In the genomic region with DNA sequence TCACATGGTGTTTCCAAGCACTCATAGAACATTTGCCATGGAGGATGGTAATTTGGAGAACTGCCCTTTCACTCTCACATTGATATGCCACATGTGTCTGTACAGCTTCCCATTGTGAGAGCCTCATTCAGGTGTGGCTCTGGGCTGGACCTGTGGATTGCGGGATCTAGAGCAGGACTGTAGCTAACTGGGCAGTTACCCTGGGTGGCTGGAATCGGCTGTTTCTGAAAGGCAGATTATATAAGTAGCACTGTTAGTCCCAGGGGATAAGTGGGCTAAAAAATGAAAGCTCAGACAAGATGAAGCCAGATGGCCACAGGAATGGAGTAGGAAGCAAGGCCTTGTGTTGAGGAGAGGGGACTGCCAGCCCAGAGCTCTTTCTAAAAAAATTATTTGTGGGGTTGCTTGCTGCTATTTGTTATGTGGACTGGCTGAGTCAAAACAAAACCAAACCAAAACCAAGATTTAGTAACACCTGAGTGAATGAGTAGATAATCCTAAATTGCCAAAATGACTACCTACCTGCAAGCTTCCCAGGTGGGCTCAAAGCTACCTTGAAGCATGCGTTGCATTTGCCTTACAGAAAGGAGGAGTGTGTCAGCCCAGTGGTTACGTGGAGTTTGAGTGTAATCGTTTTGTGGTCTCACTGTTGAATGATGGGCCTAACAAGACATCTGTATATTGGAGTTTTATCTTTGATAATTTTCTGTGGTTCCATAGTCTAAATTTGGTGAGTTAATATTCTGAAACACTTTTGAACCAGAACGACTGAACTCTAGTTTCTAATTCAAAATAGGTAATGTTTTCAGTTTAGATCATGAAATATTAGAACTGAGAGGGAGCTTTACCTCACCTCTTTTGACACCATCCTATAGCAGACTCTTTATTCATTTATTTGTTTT, we compare ENCODE assay signal across 1 cellular context.
A peak's percentile ranks its signal among the peaks of the same experiment; 100 is the strongest.
TF ChIP-seq lines count a peak whose summit lies in the region.

No MANE protein-coding gene starts in this region.

TF ChIP-seq in GM12878, 131 proteins besides CTCF, POLR2A, EP300 and RAD21 (continued from another document and continues in another):
- TF ChIP-seq ZNF622 (IDR thresholded peaks at IDR 0.05) (no peak), BMI1 (IDR thresholded peaks at IDR 0.05; ENCODE audit: borderline replicate concordance) (no peak), POLR2AphosphoS5 (IDR thresholded peaks at IDR 0.05; ENCODE audit: low read length) (no peak), ZNF217 (IDR thresholded peaks at IDR 0.05) (peak; percentile 98), FOXK2 (IDR thresholded peaks at IDR 0.05) (no peak), BHLHE40 (IDR thresholded peaks at IDR 0.05; ENCODE audit: borderline replicate concordance in 1 of 2, low read depth in 2 of 2, low read length in 1 of 2) (no peak; a peak in 2 of 4 replicates), NR2F1 (conservative IDR thresholded peaks at IDR 0.05) (peak; percentile 90), BACH1 (IDR thresholded peaks at IDR 0.05; ENCODE audit: borderline replicate concordance) (no peak), ASH2L (IDR thresholded peaks at IDR 0.05; ENCODE audit: borderline replicate concordance, low read depth) (no peak), CBX5 (IDR thresholded peaks at IDR 0.05; ENCODE audit: low read depth) (no peak; the same call in 1 of the 2 replicates), HDGF (IDR thresholded peaks at IDR 0.05) (no peak), TARDBP (IDR thresholded peaks at IDR 0.05; ENCODE audit: borderline replicate concordance) (no peak), RCOR1 (conservative IDR thresholded peaks at IDR 0.05; ENCODE audit: low read depth, low read length) (no peak), RUNX3 (IDR thresholded peaks at IDR 0.05; ENCODE audit: low read length) (peak; percentile 96), CBFB (IDR thresholded peaks at IDR 0.05; ENCODE audit: low read depth) (peak; percentile 83), CBX3 (IDR thresholded peaks at IDR 0.05; ENCODE audit: borderline replicate concordance, low read depth) (no peak), EED (IDR thresholded peaks at IDR 0.05; ENCODE audit: low read depth) (peak; percentile 78), ZZZ3 (IDR thresholded peaks at IDR 0.05; ENCODE audit: control insufficient read depth, insufficient read length, low read depth) (no peak), WRNIP1 (IDR thresholded peaks at IDR 0.05; ENCODE audit: borderline replicate concordance, low read depth, low read length) (no peak), RBBP5 (conservative IDR thresholded peaks at IDR 0.05) (no peak), POU2F2 (IDR thresholded peaks at IDR 0.05; ENCODE audit: borderline replicate concordance, low read depth, low read length) (peak; percentile 52; the same call in 1 of the 3 replicates), LARP7 (IDR thresholded peaks at IDR 0.05) (no peak), CHD1 (IDR thresholded peaks at IDR 0.05; ENCODE audit: low read depth, low read length) (peak; percentile 70; the same call in 1 of the 2 replicates), PML (IDR thresholded peaks at IDR 0.05; ENCODE audit: low read length) (peak; percentile 45; the same call in 1 of the 2 replicates), NBN (IDR thresholded peaks at IDR 0.05) (peak; percentile 42; the same call in 1 of the 2 replicates), STAT3 (IDR thresholded peaks at IDR 0.05; ENCODE audit: low read depth, low read length) (no peak; the same call in 1 of the 2 replicates), SMAD5 (IDR thresholded peaks at IDR 0.05; ENCODE audit: low read depth) (no peak), CREB1 (IDR thresholded peaks at IDR 0.05; ENCODE audit: low read depth) (no peak), GATAD2B (conservative IDR thresholded peaks at IDR 0.05; ENCODE audit: low read depth) (peak; percentile 37; the same call in 1 of the 2 replicates), HCFC1 (IDR thresholded peaks at IDR 0.05; ENCODE audit: low read length) (no peak), RB1 (IDR thresholded peaks at IDR 0.05; ENCODE audit: borderline replicate concordance) (no peak), ZBED1 (IDR thresholded peaks at IDR 0.05; ENCODE audit: borderline replicate concordance) (peak; percentile 83), BRCA1 (IDR thresholded peaks at IDR 0.05; ENCODE audit: low read depth, low read length) (no peak), MYB (IDR thresholded peaks at IDR 0.05; ENCODE audit: borderline replicate concordance, low read depth, low read length) (no peak), TCF3 (IDR thresholded peaks at IDR 0.05; ENCODE audit: borderline replicate concordance, insufficient read depth, low read depth, low read length) (peak; percentile 73; the same call in 1 of the 2 replicates)
- TF ChIP-seq, protein P1, sequence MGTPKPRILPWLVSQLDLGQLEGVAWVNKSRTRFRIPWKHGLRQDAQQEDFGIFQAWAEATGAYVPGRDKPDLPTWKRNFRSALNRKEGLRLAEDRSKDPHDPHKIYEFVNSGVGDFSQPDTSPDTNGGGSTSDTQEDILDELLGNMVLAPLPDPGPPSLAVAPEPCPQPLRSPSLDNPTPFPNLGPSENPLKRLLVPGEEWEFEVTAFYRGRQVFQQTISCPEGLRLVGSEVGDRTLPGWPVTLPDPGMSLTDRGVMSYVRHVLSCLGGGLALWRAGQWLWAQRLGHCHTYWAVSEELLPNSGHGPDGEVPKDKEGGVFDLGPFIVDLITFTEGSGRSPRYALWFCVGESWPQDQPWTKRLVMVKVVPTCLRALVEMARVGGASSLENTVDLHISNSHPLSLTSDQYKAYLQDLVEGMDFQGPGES (IDR thresholded peaks at IDR 0.05), result no peak
- TF ChIP-seq, protein P2, sequence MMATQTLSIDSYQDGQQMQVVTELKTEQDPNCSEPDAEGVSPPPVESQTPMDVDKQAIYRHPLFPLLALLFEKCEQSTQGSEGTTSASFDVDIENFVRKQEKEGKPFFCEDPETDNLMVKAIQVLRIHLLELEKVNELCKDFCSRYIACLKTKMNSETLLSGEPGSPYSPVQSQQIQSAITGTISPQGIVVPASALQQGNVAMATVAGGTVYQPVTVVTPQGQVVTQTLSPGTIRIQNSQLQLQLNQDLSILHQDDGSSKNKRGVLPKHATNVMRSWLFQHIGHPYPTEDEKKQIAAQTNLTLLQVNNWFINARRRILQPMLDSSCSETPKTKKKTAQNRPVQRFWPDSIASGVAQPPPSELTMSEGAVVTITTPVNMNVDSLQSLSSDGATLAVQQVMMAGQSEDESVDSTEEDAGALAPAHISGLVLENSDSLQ (IDR thresholded peaks at IDR 0.05), result peak; percentile 62; the same call in 1 of the 2 replicates
- TF ChIP-seq, protein P3, sequence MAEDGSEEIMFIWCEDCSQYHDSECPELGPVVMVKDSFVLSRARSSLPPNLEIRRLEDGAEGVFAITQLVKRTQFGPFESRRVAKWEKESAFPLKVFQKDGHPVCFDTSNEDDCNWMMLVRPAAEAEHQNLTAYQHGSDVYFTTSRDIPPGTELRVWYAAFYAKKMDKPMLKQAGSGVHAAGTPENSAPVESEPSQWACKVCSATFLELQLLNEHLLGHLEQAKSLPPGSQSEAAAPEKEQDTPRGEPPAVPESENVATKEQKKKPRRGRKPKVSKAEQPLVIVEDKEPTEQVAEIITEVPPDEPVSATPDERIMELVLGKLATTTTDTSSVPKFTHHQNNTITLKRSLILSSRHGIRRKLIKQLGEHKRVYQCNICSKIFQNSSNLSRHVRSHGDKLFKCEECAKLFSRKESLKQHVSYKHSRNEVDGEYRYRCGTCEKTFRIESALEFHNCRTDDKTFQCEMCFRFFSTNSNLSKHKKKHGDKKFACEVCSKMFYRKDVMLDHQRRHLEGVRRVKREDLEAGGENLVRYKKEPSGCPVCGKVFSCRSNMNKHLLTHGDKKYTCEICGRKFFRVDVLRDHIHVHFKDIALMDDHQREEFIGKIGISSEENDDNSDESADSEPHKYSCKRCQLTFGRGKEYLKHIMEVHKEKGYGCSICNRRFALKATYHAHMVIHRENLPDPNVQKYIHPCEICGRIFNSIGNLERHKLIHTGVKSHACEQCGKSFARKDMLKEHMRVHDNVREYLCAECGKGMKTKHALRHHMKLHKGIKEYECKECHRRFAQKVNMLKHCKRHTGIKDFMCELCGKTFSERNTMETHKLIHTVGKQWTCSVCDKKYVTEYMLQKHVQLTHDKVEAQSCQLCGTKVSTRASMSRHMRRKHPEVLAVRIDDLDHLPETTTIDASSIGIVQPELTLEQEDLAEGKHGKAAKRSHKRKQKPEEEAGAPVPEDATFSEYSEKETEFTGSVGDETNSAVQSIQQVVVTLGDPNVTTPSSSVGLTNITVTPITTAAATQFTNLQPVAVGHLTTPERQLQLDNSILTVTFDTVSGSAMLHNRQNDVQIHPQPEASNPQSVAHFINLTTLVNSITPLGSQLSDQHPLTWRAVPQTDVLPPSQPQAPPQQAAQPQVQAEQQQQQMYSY (CRISPR knock-in tag; IDR thresholded peaks at IDR 0.05), result no peak
- TF ChIP-seq, protein P4, sequence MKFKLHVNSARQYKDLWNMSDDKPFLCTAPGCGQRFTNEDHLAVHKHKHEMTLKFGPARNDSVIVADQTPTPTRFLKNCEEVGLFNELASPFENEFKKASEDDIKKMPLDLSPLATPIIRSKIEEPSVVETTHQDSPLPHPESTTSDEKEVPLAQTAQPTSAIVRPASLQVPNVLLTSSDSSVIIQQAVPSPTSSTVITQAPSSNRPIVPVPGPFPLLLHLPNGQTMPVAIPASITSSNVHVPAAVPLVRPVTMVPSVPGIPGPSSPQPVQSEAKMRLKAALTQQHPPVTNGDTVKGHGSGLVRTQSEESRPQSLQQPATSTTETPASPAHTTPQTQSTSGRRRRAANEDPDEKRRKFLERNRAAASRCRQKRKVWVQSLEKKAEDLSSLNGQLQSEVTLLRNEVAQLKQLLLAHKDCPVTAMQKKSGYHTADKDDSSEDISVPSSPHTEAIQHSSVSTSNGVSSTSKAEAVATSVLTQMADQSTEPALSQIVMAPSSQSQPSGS (IDR thresholded peaks at IDR 0.05; ENCODE audit: low read length), result peak; percentile 83
- TF ChIP-seq, protein P5, sequence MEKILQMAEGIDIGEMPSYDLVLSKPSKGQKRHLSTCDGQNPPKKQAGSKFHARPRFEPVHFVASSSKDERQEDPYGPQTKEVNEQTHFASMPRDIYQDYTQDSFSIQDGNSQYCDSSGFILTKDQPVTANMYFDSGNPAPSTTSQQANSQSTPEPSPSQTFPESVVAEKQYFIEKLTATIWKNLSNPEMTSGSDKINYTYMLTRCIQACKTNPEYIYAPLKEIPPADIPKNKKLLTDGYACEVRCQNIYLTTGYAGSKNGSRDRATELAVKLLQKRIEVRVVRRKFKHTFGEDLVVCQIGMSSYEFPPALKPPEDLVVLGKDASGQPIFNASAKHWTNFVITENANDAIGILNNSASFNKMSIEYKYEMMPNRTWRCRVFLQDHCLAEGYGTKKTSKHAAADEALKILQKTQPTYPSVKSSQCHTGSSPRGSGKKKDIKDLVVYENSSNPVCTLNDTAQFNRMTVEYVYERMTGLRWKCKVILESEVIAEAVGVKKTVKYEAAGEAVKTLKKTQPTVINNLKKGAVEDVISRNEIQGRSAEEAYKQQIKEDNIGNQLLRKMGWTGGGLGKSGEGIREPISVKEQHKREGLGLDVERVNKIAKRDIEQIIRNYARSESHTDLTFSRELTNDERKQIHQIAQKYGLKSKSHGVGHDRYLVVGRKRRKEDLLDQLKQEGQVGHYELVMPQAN (conservative IDR thresholded peaks at IDR 0.05), result no peak
- TF ChIP-seq, protein P6, sequence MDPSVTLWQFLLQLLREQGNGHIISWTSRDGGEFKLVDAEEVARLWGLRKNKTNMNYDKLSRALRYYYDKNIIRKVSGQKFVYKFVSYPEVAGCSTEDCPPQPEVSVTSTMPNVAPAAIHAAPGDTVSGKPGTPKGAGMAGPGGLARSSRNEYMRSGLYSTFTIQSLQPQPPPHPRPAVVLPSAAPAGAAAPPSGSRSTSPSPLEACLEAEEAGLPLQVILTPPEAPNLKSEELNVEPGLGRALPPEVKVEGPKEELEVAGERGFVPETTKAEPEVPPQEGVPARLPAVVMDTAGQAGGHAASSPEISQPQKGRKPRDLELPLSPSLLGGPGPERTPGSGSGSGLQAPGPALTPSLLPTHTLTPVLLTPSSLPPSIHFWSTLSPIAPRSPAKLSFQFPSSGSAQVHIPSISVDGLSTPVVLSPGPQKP (IDR thresholded peaks at IDR 0.05; ENCODE audit: low read depth, low read length), result no peak
- TF ChIP-seq, protein P7, sequence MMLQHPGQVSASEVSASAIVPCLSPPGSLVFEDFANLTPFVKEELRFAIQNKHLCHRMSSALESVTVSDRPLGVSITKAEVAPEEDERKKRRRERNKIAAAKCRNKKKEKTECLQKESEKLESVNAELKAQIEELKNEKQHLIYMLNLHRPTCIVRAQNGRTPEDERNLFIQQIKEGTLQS (IDR thresholded peaks at IDR 0.05; ENCODE audit: borderline replicate concordance, extremely low read depth, low read depth, low read length), result no peak
- TF ChIP-seq, protein P8, sequence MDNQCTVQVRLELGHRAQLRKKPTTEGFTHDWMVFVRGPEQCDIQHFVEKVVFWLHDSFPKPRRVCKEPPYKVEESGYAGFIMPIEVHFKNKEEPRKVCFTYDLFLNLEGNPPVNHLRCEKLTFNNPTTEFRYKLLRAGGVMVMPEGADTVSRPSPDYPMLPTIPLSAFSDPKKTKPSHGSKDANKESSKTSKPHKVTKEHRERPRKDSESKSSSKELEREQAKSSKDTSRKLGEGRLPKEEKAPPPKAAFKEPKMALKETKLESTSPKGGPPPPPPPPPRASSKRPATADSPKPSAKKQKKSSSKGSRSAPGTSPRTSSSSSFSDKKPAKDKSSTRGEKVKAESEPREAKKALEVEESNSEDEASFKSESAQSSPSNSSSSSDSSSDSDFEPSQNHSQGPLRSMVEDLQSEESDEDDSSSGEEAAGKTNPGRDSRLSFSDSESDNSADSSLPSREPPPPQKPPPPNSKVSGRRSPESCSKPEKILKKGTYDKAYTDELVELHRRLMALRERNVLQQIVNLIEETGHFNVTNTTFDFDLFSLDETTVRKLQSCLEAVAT (IDR thresholded peaks at IDR 0.05), result peak; percentile 40; the same call in 1 of the 2 replicates
- TF ChIP-seq, protein P9, sequence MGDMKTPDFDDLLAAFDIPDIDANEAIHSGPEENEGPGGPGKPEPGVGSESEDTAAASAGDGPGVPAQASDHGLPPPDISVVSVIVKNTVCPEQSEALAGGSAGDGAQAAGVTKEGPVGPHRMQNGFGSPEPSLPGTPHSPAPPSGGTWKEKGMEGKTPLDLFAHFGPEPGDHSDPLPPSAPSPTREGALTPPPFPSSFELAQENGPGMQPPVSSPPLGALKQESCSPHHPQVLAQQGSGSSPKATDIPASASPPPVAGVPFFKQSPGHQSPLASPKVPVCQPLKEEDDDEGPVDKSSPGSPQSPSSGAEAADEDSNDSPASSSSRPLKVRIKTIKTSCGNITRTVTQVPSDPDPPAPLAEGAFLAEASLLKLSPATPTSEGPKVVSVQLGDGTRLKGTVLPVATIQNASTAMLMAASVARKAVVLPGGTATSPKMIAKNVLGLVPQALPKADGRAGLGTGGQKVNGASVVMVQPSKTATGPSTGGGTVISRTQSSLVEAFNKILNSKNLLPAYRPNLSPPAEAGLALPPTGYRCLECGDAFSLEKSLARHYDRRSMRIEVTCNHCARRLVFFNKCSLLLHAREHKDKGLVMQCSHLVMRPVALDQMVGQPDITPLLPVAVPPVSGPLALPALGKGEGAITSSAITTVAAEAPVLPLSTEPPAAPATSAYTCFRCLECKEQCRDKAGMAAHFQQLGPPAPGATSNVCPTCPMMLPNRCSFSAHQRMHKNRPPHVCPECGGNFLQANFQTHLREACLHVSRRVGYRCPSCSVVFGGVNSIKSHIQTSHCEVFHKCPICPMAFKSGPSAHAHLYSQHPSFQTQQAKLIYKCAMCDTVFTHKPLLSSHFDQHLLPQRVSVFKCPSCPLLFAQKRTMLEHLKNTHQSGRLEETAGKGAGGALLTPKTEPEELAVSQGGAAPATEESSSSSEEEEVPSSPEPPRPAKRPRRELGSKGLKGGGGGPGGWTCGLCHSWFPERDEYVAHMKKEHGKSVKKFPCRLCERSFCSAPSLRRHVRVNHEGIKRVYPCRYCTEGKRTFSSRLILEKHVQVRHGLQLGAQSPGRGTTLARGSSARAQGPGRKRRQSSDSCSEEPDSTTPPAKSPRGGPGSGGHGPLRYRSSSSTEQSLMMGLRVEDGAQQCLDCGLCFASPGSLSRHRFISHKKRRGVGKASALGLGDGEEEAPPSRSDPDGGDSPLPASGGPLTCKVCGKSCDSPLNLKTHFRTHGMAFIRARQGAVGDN (IDR thresholded peaks at IDR 0.05), result no peak
